9 cellular contexts compared by ENCODE assay signal in genomic region chr9:128098936-128099931, GRCh38. TPM values are rescaled to one million over a fixed set of nuclear protein-coding genes. Genes with fewer than 3 reads are reported as not detected.
A peak's percentile ranks its signal among the peaks of the same experiment; 100 is the strongest.
DNase-seq lines count a peak whose midpoint lies in the region; ATAC-seq and TF ChIP-seq lines count a peak whose summit lies in the region.
"Had no signal": no experiment of that assay in that cellular context is flagged by ENCODE, and none has a peak within 500 bp of the region (broad histone marks: within the 10 kb centered on the region; RNA-seq: fewer than 3 reads in every experiment).

No MANE protein-coding gene starts in this region.

- H3K4me2 ChIP-seq in Karpas-422 (ENCODE audit: low read depth, low read length, poor library complexity, severe bottlenecking) = no peak overlapping the region

- no peak for ATAC-seq in activated CD4-positive, alpha-beta T cell treated with anti-CD3 and anti-CD28 coated beads for 36 hours
- ATAC-seq in lower lobe of right lung = peak; percentile 26 to 41
- ATAC-seq in HG03045 (IDR thresholded peaks at IDR 0.05; ENCODE audit: unreplicated experiment) = no peak
- ATAC-seq in GM21737 (IDR thresholded peaks at IDR 0.05; ENCODE audit: unreplicated experiment) = no peak

- no peaks in the 10 kb centered on the region for H3K9me3 ChIP-seq in lower lobe of right lung
- no peaks in the 10 kb centered on the region for H3K9me3 ChIP-seq in transverse colon
- no peaks in the 10 kb centered on the region for H3K9me3 ChIP-seq in Karpas-422 (ENCODE audit: low read length)

- POLR2A ChIA-PET in activated CD4-positive, alpha-beta T cell treated with anti-CD3 and anti-CD28 coated beads for 36 hours (lab: Charles Lee) = interaction anchor here (0.5 to 0.7 kb wide), 2 partner anchors 32 to 1796 kb away, joined by 3 read pairs; partner anchors contain the start of gene NAIF1

- H3K27me3 ChIP-seq in lower lobe of right lung (ENCODE audit: low read depth) (no peaks in the 10 kb centered on the region), transverse colon (no peaks in the 10 kb centered on the region), Karpas-422 (ENCODE audit: low read length) (no peaks in the 10 kb centered on the region)

- DNase-seq in activated CD4-positive, alpha-beta T cell treated with anti-CD3 and anti-CD28 coated beads for 36 hours = no peak
- no peak for DNase-seq in activated CD4-positive, alpha-beta T cell treated with anti-CD3 and anti-CD28 coated beads for 4 hours
- DNase-seq in chondrocyte (ENCODE audit: low spot score) (no peak), lower lobe of right lung (no peak), transverse colon (peak; percentile 47), Karpas-422 (no peak)
- DNase-seq: MM.1S had no signal

- H3K4me3 Mint-ChIP-seq in activated CD4-positive, alpha-beta T cell treated with anti-CD3 and anti-CD28 coated beads for 36 hours = peak overlapping the region; percentile 26
- peak overlapping the region; percentile 97 for H3K4me3 Mint-ChIP-seq in chondrocyte (ENCODE audit: unreplicated experiment)

- CTCF ChIA-PET in activated CD4-positive, alpha-beta T cell treated with anti-CD3 and anti-CD28 coated beads for 36 hours (lab: Charles Lee) = interaction anchor here (0.6 to 1.9 kb wide), 4 partner anchors 11 to 104 kb away, joined by 3 to 9 read pairs (median 4); no protein-coding TSS in a partner anchor

- TF ChIP-seq EP300 in transverse colon (IDR thresholded peaks at IDR 0.05; ENCODE audit: low read depth) = no peak

- H3K4me1 ChIP-seq in lower lobe of right lung (peaks cover 94% of the 10 kb centered on the region), transverse colon (peaks cover 28 to 63% (median 55%) of the 10 kb centered on the region in 4 donors), Karpas-422 (ENCODE audit: low read length) (peaks cover 27% of the 10 kb centered on the region)

- TF ChIP-seq POLR2A in transverse colon (IDR thresholded peaks at IDR 0.05) = peak; percentile 12

- peaks cover 67% of the 10 kb centered on the region for H3K4me1 Mint-ChIP-seq in activated CD4-positive, alpha-beta T cell treated with anti-CD3 and anti-CD28 coated beads for 36 hours
- peaks cover 50% of the 10 kb centered on the region for H3K4me1 Mint-ChIP-seq in chondrocyte (ENCODE audit: low read depth)

- H2AFZ ChIP-seq in Karpas-422 (ENCODE audit: low read length) = no peak overlapping the region

- H3K36me3 ChIP-seq in lower lobe of right lung = peaks cover 33% of the 10 kb centered on the region
- H3K36me3 ChIP-seq in transverse colon = peaks cover 0 to 21% (median 10%) of the 10 kb centered on the region in 4 donors
- no peaks in the 10 kb centered on the region for H3K36me3 ChIP-seq in Karpas-422 (ENCODE audit: insufficient read depth, low read length)

- in situ Hi-C loops in transverse colon (cut with MboI; ENCODE audit: low pct_ligation_motif_present in 1 of 4, low pct_unique_long_range_greater_than_20kb in 1 of 4, low sequenced_read_pairs in 3 of 4) = no loop called here

- no peaks in the 10 kb centered on the region for H3K9me2 ChIP-seq in Karpas-422 (replicated peaks; ENCODE audit: insufficient read depth, low read length)

- peaks cover 32% of the 10 kb centered on the region for H3K36me3 Mint-ChIP-seq in activated CD4-positive, alpha-beta T cell treated with anti-CD3 and anti-CD28 coated beads for 36 hours (ENCODE audit: low read depth)
- peaks cover 22% of the 10 kb centered on the region for H3K36me3 Mint-ChIP-seq in chondrocyte (ENCODE audit: low read depth)

- WGBS in transverse colon (ENCODE audit: low coverage in 1 of 2), 2 donors = 40 to 44% methylated on average over 2 to 24 of the region's 24 CpGs

- peaks cover 6% of the 10 kb centered on the region; the same call in 1 of the 2 replicates for H4K20me1 ChIP-seq in Karpas-422 (ENCODE audit: insufficient read depth, low read depth, low read length)

- H3K4me3 ChIP-seq in lower lobe of right lung = peak overlapping the region; percentile 61
- peak overlapping the region; percentile 5 to 41 (median 34) for H3K4me3 ChIP-seq in transverse colon
- H3K4me3 ChIP-seq in Karpas-422 (ENCODE audit: low read length) = no peak overlapping the region

- peak overlapping the region; percentile 95 for H3K27ac ChIP-seq in lower lobe of right lung
- peak overlapping the region; percentile 86 to 94 (median 92) for H3K27ac ChIP-seq in transverse colon
- no peak overlapping the region for H3K27ac ChIP-seq in Karpas-422 (ENCODE audit: low read length)

- no peak for TF ChIP-seq CTCF in chondrocyte (IDR thresholded peaks at IDR 0.05)
- TF ChIP-seq CTCF in lower lobe of right lung (IDR thresholded peaks at IDR 0.05) = no peak
- TF ChIP-seq CTCF in transverse colon (IDR thresholded peaks at IDR 0.05) = no peak

- H3K27ac Mint-ChIP-seq in activated CD4-positive, alpha-beta T cell treated with anti-CD3 and anti-CD28 coated beads for 36 hours = peak overlapping the region; percentile 17
- H3K27ac Mint-ChIP-seq in chondrocyte (ENCODE audit: unreplicated experiment) = peak overlapping the region; percentile 100

- H3K79me2 ChIP-seq in Karpas-422 (ENCODE audit: low read length) = peaks cover 42% of the 10 kb centered on the region

- H3K9ac ChIP-seq in Karpas-422 (ENCODE audit: low read length) = no peak overlapping the region

- H3K27me3 Mint-ChIP-seq in activated CD4-positive, alpha-beta T cell treated with anti-CD3 and anti-CD28 coated beads for 36 hours = no peaks in the 10 kb centered on the region
- no peaks in the 10 kb centered on the region for H3K27me3 Mint-ChIP-seq in chondrocyte (ENCODE audit: low read depth)

- intact Hi-C loops in activated CD4-positive, alpha-beta T cell treated with anti-CD3 and anti-CD28 coated beads for 36 hours (cut with DNase I, micrococcal nuclease) = no loop called here
- intact Hi-C loops in lower lobe of right lung (cut with DNase I) = no loop called here
- intact Hi-C loops in transverse colon (cut with DNase I; ENCODE audit: low total_unique reads) = no loop called here

- H3K9me3 Mint-ChIP-seq in activated CD4-positive, alpha-beta T cell treated with anti-CD3 and anti-CD28 coated beads for 36 hours (ENCODE audit: low read depth) = no peaks in the 10 kb centered on the region
- H3K9me3 Mint-ChIP-seq in chondrocyte (ENCODE audit: low read depth) = no peaks in the 10 kb centered on the region

RNA-seq across cellular contexts. Expression of gene PTGES2, which starts 28.3 kb away (rescaled TPM):
- total RNA-seq in activated CD4-positive, alpha-beta T cell treated with anti-CD3 and anti-CD28 coated beads for 36 hours = 10 to 100 TPM; 47.7 to 48.5 TPM
- 43.5 to 53.6 TPM (median 49.3 TPM) in 3 replicates for total RNA-seq in chondrocyte
- 30.6 TPM for total RNA-seq in lower lobe of right lung
- 100 to 1,000 TPM; 109 to 434 (median 164) TPM for total RNA-seq in transverse colon
- total RNA-seq in Karpas-422 (2014; rRNA removed; shearing (Covaris generic); ENCODE audit: low replicate concordance) = 68.4 and 114 TPM in 2 replicates

RNA-seq across cellular contexts. Expression of gene SLC25A25, which starts 31.2 kb away (rescaled TPM):
- 10 to 100 TPM in 1 of 2 experiments, 1 to 10 TPM in 1; 6.9 to 10.8 TPM for total RNA-seq in activated CD4-positive, alpha-beta T cell treated with anti-CD3 and anti-CD28 coated beads for 36 hours
- total RNA-seq in chondrocyte (10.6 to 17.6 TPM (median 15.8 TPM) in 3 replicates), lower lobe of right lung (27.3 TPM), transverse colon (10 to 100 TPM; 25.5 to 35.5 (median 32.5) TPM)
- 4.1 and 12.7 TPM in 2 replicates for total RNA-seq in Karpas-422 (2014; rRNA removed; shearing (Covaris generic); ENCODE audit: low replicate concordance)

RNA-seq across cellular contexts. Expression of gene NAIF1, which starts 32.1 kb away (rescaled TPM):
- 10 to 100 TPM; 11.3 to 13.7 TPM for total RNA-seq in activated CD4-positive, alpha-beta T cell treated with anti-CD3 and anti-CD28 coated beads for 36 hours
- total RNA-seq in chondrocyte (6.8 to 8.8 TPM (median 7.8 TPM) in 3 replicates), lower lobe of right lung (11.3 TPM), transverse colon (10 to 100 TPM in 3 of 4 donors, under 1 TPM in 1; 0.60 to 23.2 (median 14.0) TPM)
- 7.3 and 13.9 TPM in 2 replicates for total RNA-seq in Karpas-422 (2014; rRNA removed; shearing (Covaris generic); ENCODE audit: low replicate concordance)

RNA-seq across cellular contexts. Expression of gene LCN2, which starts 50.0 kb away (rescaled TPM):
- not detected for total RNA-seq in activated CD4-positive, alpha-beta T cell treated with anti-CD3 and anti-CD28 coated beads for 36 hours
- total RNA-seq in chondrocyte (not detected in 3 replicates), lower lobe of right lung (83.4 TPM), transverse colon (100 to 1,000 TPM in 1 of 4 donors, 10 to 100 TPM in 2, 1 to 10 TPM in 1; 8.6 to 115 (median 37.3) TPM)
- not detected in 2 replicates for total RNA-seq in Karpas-422 (2014; rRNA removed; shearing (Covaris generic); ENCODE audit: low replicate concordance)

Comparison
In these comparisons a context has a peak if more than half of its experiments do, and no peak if none do; other contexts are left out.
1. ATAC-seq: peak in lower lobe of right lung (2 of 2); none in activated CD4-positive, alpha-beta T cell treated with anti-CD3 and anti-CD28 coated beads for 36 hours (single experiment), HG03045 (single experiment) and GM21737 (single experiment).